ENCODE assay signal across 12 cellular contexts in the genomic region with DNA sequence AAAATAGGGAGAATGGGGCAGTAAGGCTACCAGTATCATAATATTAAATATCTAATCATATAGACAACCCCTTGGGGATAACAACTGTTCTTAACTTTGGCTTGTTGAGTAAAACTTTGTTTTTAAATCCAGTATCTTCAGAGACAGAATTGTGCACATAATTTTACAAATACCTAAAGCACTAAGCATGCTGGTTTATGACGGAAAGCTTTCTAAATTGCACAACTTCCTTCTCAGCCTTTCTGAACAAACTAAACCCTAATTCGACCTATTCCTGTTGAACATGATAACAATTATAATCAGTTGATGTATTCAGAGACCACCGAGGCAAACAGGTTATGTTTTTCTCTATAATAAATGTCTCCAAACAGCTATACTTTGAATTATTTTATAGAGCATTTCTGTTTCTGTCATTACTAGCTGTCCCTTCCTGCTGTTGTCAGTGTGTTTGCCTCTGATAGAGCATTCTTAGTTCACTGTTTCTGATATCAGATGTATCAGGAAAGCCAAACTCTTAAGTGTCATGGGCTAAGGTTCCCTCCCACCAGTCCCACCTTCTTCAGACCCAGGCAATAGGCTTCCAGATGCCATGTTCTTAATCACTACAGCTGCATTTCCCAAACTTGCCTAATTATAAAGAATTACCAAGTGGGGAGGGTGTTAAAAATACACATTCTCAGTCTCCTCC. TPM values are rescaled to one million over a fixed set of nuclear protein-coding genes. Genes with fewer than 3 reads are reported as not detected.
DNase-seq lines count a peak whose midpoint lies in the region; ATAC-seq, FAIRE-seq and TF ChIP-seq lines count a peak whose summit lies in the region.
"Had no signal": no experiment of that assay in that cellular context is flagged by ENCODE, and none has a peak within 500 bp of the region (broad histone marks: within the 10 kb centered on the region; RNA-seq: fewer than 3 reads in every experiment).

No MANE protein-coding gene starts in this region.

- H3K4me3 ChIP-seq in HL-60 (replicated peaks; ENCODE audit: insufficient read depth, low read length) = no peak overlapping the region
- no peak overlapping the region for H3K4me3 ChIP-seq in astrocyte (ENCODE audit: insufficient read depth, low read depth, low read length)
- H3K4me3 ChIP-seq in right atrium auricular region = no peak overlapping the region
- no peak overlapping the region for H3K4me3 ChIP-seq in smooth muscle cell
- no peak overlapping the region for H3K4me3 ChIP-seq in A673 (ENCODE audit: low read depth, low read length, poor library complexity, severe bottlenecking)

- no peaks in the 10 kb centered on the region for H3K9me3 Mint-ChIP-seq in astrocyte (ENCODE audit: unreplicated experiment)
- H3K9me3 Mint-ChIP-seq: dendritic cell treated with granulocyte-macrophage colony-stimulating factor and Interleukin-4, amounts not matched to agents 40 ng/mL and 50 ng/mL, for 4 days had no signal

- no peak overlapping the region for H3K4me3 Mint-ChIP-seq in astrocyte (ENCODE audit: unreplicated experiment)
- H3K4me3 Mint-ChIP-seq: dendritic cell treated with granulocyte-macrophage colony-stimulating factor and Interleukin-4, amounts not matched to agents 40 ng/mL and 50 ng/mL, for 4 days had no signal

- peak overlapping the region; percentile 46 for H3K27ac ChIP-seq in HL-60 (replicated peaks)
- H3K27ac ChIP-seq in astrocyte (ENCODE audit: low read depth, low read length) = peak overlapping the region; percentile 75
- H3K27ac ChIP-seq in right atrium auricular region = peak overlapping the region; percentile 13 to 66
- peak overlapping the region; percentile 87 for H3K27ac ChIP-seq in smooth muscle cell (ENCODE audit: low read depth)
- H3K27ac ChIP-seq in A673 (ENCODE audit: low read depth, low read length, poor library complexity, severe bottlenecking) = no peak overlapping the region

- TF ChIP-seq CTCF in HL-60 (IDR thresholded peaks at IDR 0.05; ENCODE audit: insufficient read depth, low read length) (no peak), astrocyte (IDR thresholded peaks at IDR 0.05; ENCODE audit: insufficient read depth, low read depth, low read length) (no peak), right atrium auricular region (IDR thresholded peaks at IDR 0.05) (no peak), smooth muscle cell (IDR thresholded peaks at IDR 0.05; ENCODE audit: borderline replicate concordance, insufficient read depth, poor library complexity, severe bottlenecking) (no peak), A673 (conservative IDR thresholded peaks at IDR 0.05; ENCODE audit: low read depth, low read length) (no peak)

- no peak for ATAC-seq in GM21619 (IDR thresholded peaks at IDR 0.05; ENCODE audit: unreplicated experiment)

- H3K4me1 ChIP-seq in astrocyte (ENCODE audit: insufficient read depth, low read length) = peaks cover 28% of the 10 kb centered on the region
- peaks cover 0 to 39% of the 10 kb centered on the region in 2 donors for H3K4me1 ChIP-seq in right atrium auricular region
- peaks cover 7% of the 10 kb centered on the region for H3K4me1 ChIP-seq in smooth muscle cell (ENCODE audit: low read depth)
- no peaks in the 10 kb centered on the region for H3K4me1 ChIP-seq in A673 (ENCODE audit: insufficient read depth, low read length, poor library complexity, severe bottlenecking)

- peaks cover 8% of the 10 kb centered on the region for H3F3A ChIP-seq in smooth muscle cell (ENCODE audit: low read depth)

- intact Hi-C loops in A673 (cut with micrococcal nuclease; ENCODE audit: unreplicated experiment) = no loop called here

- peak overlapping the region; percentile 51 for H3K9ac ChIP-seq in astrocyte (ENCODE audit: low read length)
- H3K9ac ChIP-seq in smooth muscle cell (ENCODE audit: low read depth) = peak overlapping the region; percentile 41

- FAIRE-seq in astrocyte (lab: Jason Lieb, UNC) = no peak

- POLR2A ChIA-PET in A673 (lab: Charles Lee; ENCODE audit: low non-redundant PET) = no interaction called here

- DNase-seq in HL-60 (ENCODE audit: low read depth in 1 of 2, low spot score in 1 of 2) (no peak), astrocyte (ENCODE audit: low read depth) (no peak), right atrium auricular region (ENCODE audit: low spot score) (no peak), smooth muscle cell (lab: John Stamatoyannopoulos, UW; ENCODE audit: unreplicated experiment) (no peak), A673 (ENCODE audit: low spot score) (no peak), RPMI8226 (no peak), DMS 273 (lab: John Stamatoyannopoulos, UW; ENCODE audit: unreplicated experiment) (no peak)
- DNase-seq: activated CD8-positive, alpha-beta memory T cell treated with anti-CD3 and anti-CD28 coated beads, Interleukin-2, amount 50 U/mL, for 4 hours; NCI-H2227 treated with DMSO at 0.1 percent for 48 hours; posterior cingulate gyrus had no signal

- H3K27me3 ChIP-seq in HL-60 (ENCODE audit: insufficient read depth, poor library complexity, severe bottlenecking) = no peaks in the 10 kb centered on the region
- no peaks in the 10 kb centered on the region for H3K27me3 ChIP-seq in astrocyte (ENCODE audit: insufficient read depth, low read length)
- H3K27me3 ChIP-seq in right atrium auricular region = no peaks in the 10 kb centered on the region
- no peaks in the 10 kb centered on the region for H3K27me3 ChIP-seq in smooth muscle cell (ENCODE audit: low read depth)
- H3K27me3 ChIP-seq in A673 (replicated peaks; ENCODE audit: insufficient read depth, low read depth, low read length, poor library complexity) = no peaks in the 10 kb centered on the region

- H3K4me2 ChIP-seq in astrocyte (ENCODE audit: low read length) (peak overlapping the region; percentile 65), smooth muscle cell (peak overlapping the region; percentile 64)

- H3K4me1 Mint-ChIP-seq in astrocyte (ENCODE audit: low read depth, unreplicated experiment) = peaks cover 31% of the 10 kb centered on the region

- H3K27ac Mint-ChIP-seq in astrocyte (ENCODE audit: unreplicated experiment) = peak overlapping the region; percentile 34
- H3K27ac Mint-ChIP-seq: dendritic cell treated with granulocyte-macrophage colony-stimulating factor and Interleukin-4, amounts not matched to agents 40 ng/mL and 50 ng/mL, for 4 days had no signal

- H3K79me2 ChIP-seq in astrocyte (ENCODE audit: insufficient read depth, low read length) (peaks cover 83% of the 10 kb centered on the region), smooth muscle cell (ENCODE audit: low read depth) (peaks cover 55% of the 10 kb centered on the region)

- H3K36me3 Mint-ChIP-seq in astrocyte (ENCODE audit: low read depth, unreplicated experiment) = no peaks in the 10 kb centered on the region

- H3K9me3 ChIP-seq in astrocyte (ENCODE audit: insufficient read depth, low read depth, low read length) (no peaks in the 10 kb centered on the region), right atrium auricular region (no peaks in the 10 kb centered on the region), smooth muscle cell (replicated peaks; ENCODE audit: low read depth) (no peaks in the 10 kb centered on the region), A673 (ENCODE audit: low read depth, low read length, poor library complexity, severe bottlenecking) (no peaks in the 10 kb centered on the region)

- WGBS in smooth muscle cell (ENCODE audit: low lambda C conversion rate) = 52% methylated on average over 3 of the region's 3 CpGs

- H4K20me1 ChIP-seq in astrocyte (ENCODE audit: insufficient read depth, low read length) = peaks cover 33% of the 10 kb centered on the region
- H4K20me1 ChIP-seq in smooth muscle cell (ENCODE audit: low read depth) = peaks cover 29% of the 10 kb centered on the region

- H3K27me3 Mint-ChIP-seq in astrocyte (ENCODE audit: low read depth, unreplicated experiment) = no peaks in the 10 kb centered on the region
- H3K27me3 Mint-ChIP-seq: dendritic cell treated with granulocyte-macrophage colony-stimulating factor and Interleukin-4, amounts not matched to agents 40 ng/mL and 50 ng/mL, for 4 days had no signal

- CTCF ChIA-PET in A673 (lab: Charles Lee) = no interaction called here

- BruUV-seq in A673 (replicated peaks; lab: Mats Ljungman, UMichigan) = no TSS peak

- H2AFZ ChIP-seq in astrocyte (ENCODE audit: low read depth, low read length) = no peak overlapping the region
- no peak overlapping the region for H2AFZ ChIP-seq in smooth muscle cell (ENCODE audit: low read depth)

- H3K36me3 ChIP-seq in astrocyte (ENCODE audit: insufficient read depth, low read length) (peaks cover 7% of the 10 kb centered on the region), right atrium auricular region (no peaks in the 10 kb centered on the region), smooth muscle cell (ENCODE audit: low read depth) (no peaks in the 10 kb centered on the region), A673 (ENCODE audit: insufficient read depth, low read length, poor library complexity, severe bottlenecking) (no peaks in the 10 kb centered on the region)

RNA-seq across cellular contexts. Expression of a gene that starts 8.7 kb away (rescaled TPM):
- 32.7 and 41.6 TPM in 2 replicates for total RNA-seq in astrocyte
- 10 to 100 TPM; 23.8 to 25.7 TPM for total RNA-seq in right atrium auricular region
- 7.7 and 10.1 TPM in 2 replicates for total RNA-seq in smooth muscle cell
- 16.9 and 17.1 TPM in 2 replicates for polyA plus RNA-seq in smooth muscle cell
- 13.2 and 14.0 TPM in 2 replicates for total RNA-seq in A673 (2021)

RNA-seq across cellular contexts. Expression of a gene that starts 31.8 kb away (rescaled TPM):
- 18.0 and 19.6 TPM in 2 replicates for total RNA-seq in astrocyte
- total RNA-seq in right atrium auricular region = 10 to 100 TPM in 1 of 2 donors, 1 to 10 TPM in 1; 9.7 to 13.7 TPM
- total RNA-seq in smooth muscle cell = 7.3 and 12.5 TPM in 2 replicates
- polyA plus RNA-seq in smooth muscle cell = 6.9 and 14.0 TPM in 2 replicates
- total RNA-seq in A673 (2021) = 1.3 and 1.8 TPM in 2 replicates

RNA-seq across cellular contexts. Expression of a gene that starts 57.7 kb away (rescaled TPM):
- total RNA-seq in astrocyte (0.20 TPM in 1 of 2 replicates, not detected in the other), right atrium auricular region (1 to 10 TPM; 1.8 to 4.9 TPM), smooth muscle cell (0.27 and 0.36 TPM in 2 replicates), A673 (2021) (1.7 and 3.1 TPM in 2 replicates)
- polyA plus RNA-seq in smooth muscle cell = 0.18 and 0.65 TPM in 2 replicates
